26 cellular contexts compared by ENCODE assay signal in genomic region chr19:32638625-32639024, GRCh38.
"Had no signal": no experiment of that assay in that cellular context is flagged by ENCODE, and none has a peak within 500 bp of the region (broad histone marks: within the 10 kb centered on the region; RNA-seq: fewer than 3 reads in every experiment).

No MANE protein-coding gene starts in this region.

- H3K4me1 ChIP-seq: stomach, suprapubic skin, testis, thyroid gland, tibial artery, tibial nerve, transverse colon, upper lobe of left lung, uterus, vagina had no signal

- H3K9me3 ChIP-seq: stomach, suprapubic skin, testis, thoracic aorta, thyroid gland, tibial artery, tibial nerve, transverse colon, upper lobe of left lung, uterus, vagina had no signal

- H3K27me3 ChIP-seq: stomach, suprapubic skin, testis, thyroid gland, tibial artery, tibial nerve, transverse colon, upper lobe of left lung, uterus, vagina had no signal

- ATAC-seq: stimulated activated effector memory CD8-positive, alpha-beta T cell treated with anti-CD3 and anti-CD28 coated beads, Interleukin-12 subunit alpha, Interleukin-12 subunit beta, amount 100 ng/mL, for 72 hours; stimulated activated memory B cell treated with anti-CD40 and anti-IgM and Interleukin-4, amounts not matched to agents 10 μg/mL and 1 μg/mL and 100 μg/mL, for 72 hours; stimulated activated naive B cell treated with anti-CD40 and anti-IgM and Interleukin-4, amounts not matched to agents 10 μg/mL and 1 μg/mL and 100 μg/mL, for 72 hours; stimulated activated naive CD8-positive, alpha-beta T cell treated with anti-CD3 and anti-CD28 coated beads, Interleukin-15, amount 100 ng/mL, for 72 hours; stimulated activated naive CD8-positive, alpha-beta T cell treated with anti-CD3 and anti-CD28 coated beads, Interleukin-15, Interleukin-2, amounts not matched to agents 100 U/mL and 50 U/mL, for 24 hours had no signal

- H3K27ac ChIP-seq: stomach, suprapubic skin, testis, thoracic aorta, thyroid gland, tibial artery, tibial nerve, transverse colon, upper lobe of left lung, uterus, vagina had no signal

- DNase-seq: stimulated activated CD4-positive, alpha-beta T cell treated with anti-CD3 and anti-CD28 coated beads, Interleukin-2, amount 100 ng/mL, for 48 hours; stimulated activated CD4-positive, alpha-beta T cell treated with anti-CD3 and anti-CD28 coated beads, Interleukin-4, amount 100 ng/mL, for 1 hour; stimulated activated CD4-positive, alpha-beta T cell treated with anti-CD3 and anti-CD28 coated beads, Interleukin-4, amount 100 ng/mL, for 24 hours; stimulated activated CD4-positive, alpha-beta T cell treated with anti-CD3 and anti-CD28 coated beads, Interleukin-4, amount 100 ng/mL, for 4 hours; stimulated activated CD8-positive, alpha-beta memory T cell treated with anti-CD3 and anti-CD28 coated beads, Interleukin-4, amount 100 ng/mL, for 48 hours; stimulated activated naive B cell treated with anti-CD40 and anti-IgM and Interleukin-4, amounts not matched to agents 10 μg/mL and 1 μg/mL and 100 μg/mL, for 72 hours; stimulated activated naive CD4-positive, alpha-beta T cell; stimulated activated naive CD4-positive, alpha-beta T cell treated with Interleukin-2 at 50 U/mL for 16 hours; stimulated activated naive CD8-positive, alpha-beta T cell treated with anti-CD3 and anti-CD28 coated beads, Interleukin-15, amount 100 ng/mL, for 72 hours; stimulated activated naive CD8-positive, alpha-beta T cell treated with anti-CD3 and anti-CD28 coated beads, Interleukin-15, Interleukin-2, amounts not matched to agents 100 U/mL and 50 U/mL, for 24 hours; stomach; substantia nigra; testis; thyroid gland; tibial artery; transverse colon; trophoblast cell; uterus had no signal

- H3K4me3 ChIP-seq: stomach, suprapubic skin, testis, thoracic aorta, thyroid gland, tibial artery, tibial nerve, transverse colon, upper lobe of left lung, uterus, vagina had no signal

- FAIRE-seq: urothelium cell line had no signal

- H3K36me3 ChIP-seq: uterus had no signal
